19 cellular contexts compared by ENCODE assay signal in genomic region chr18:76371804-76372203, GRCh38.
DNase-seq lines count a peak whose midpoint lies in the region; ATAC-seq, FAIRE-seq and TF ChIP-seq lines count a peak whose summit lies in the region.
"Had no signal": no experiment of that assay in that cellular context is flagged by ENCODE, and none has a peak within 500 bp of the region (broad histone marks: within the 10 kb centered on the region; RNA-seq: fewer than 3 reads in every experiment).

No MANE protein-coding gene starts in this region.

- intact Hi-C loops in spleen (cut with DNase I; ENCODE audit: low total_unique reads) (no loop called here), testis (cut with DNase I; ENCODE audit: low total_unique reads) (no loop called here)

- H3K79me2 ChIP-seq in GM23338 (replicated peaks; ENCODE audit: insufficient read depth) (no peaks in the 10 kb centered on the region; the same call in 1 of the 2 replicates), neural cell (replicated peaks; ENCODE audit: insufficient read depth, low read length) (peaks cover 5% of the 10 kb centered on the region)

- H3K27me3 ChIP-seq in GM23338 (ENCODE audit: insufficient read depth) (no peaks in the 10 kb centered on the region), neural cell (ENCODE audit: insufficient read depth, low read depth, low read length) (no peaks in the 10 kb centered on the region), spleen (replicated peaks in 1 of 7) (no peaks in the 10 kb centered on the region), small intestine (ENCODE audit: control insufficient read depth in 2 of 2, insufficient read depth in 2 of 2, low read length in 2 of 2) (no peaks in the 10 kb centered on the region), testis (no peaks in the 10 kb centered on the region)
- H3K27me3 ChIP-seq: BLaER1 treated with 17β-estradiol and CSF1 and Interleukin-3, amounts not matched to agents 10 nM and 100 nM had no signal

- TF ChIP-seq CTCF in GM23338 (conservative IDR thresholded peaks at IDR 0.05; ENCODE audit: low read depth in 2 of 2) (no peak), chondrocyte (IDR thresholded peaks at IDR 0.05) (no peak), neural cell (IDR thresholded peaks at IDR 0.05; ENCODE audit: poor library complexity, severe bottlenecking) (no peak), spleen (IDR thresholded peaks at IDR 0.05 in 8 of 11, conservative IDR thresholded peaks at IDR 0.05 in 3 of 11) (no peak), testis (IDR thresholded peaks at IDR 0.05) (no peak)

- TF ChIP-seq RAD21 in neural cell (conservative IDR thresholded peaks at IDR 0.05): no peak

- no peak overlapping the region for H3K4me3 Mint-ChIP-seq in GM23338
- H3K4me3 Mint-ChIP-seq in chondrocyte (ENCODE audit: unreplicated experiment): no peak overlapping the region
- H3K4me3 Mint-ChIP-seq in activated CD8-positive, alpha-beta T cell treated with anti-CD3 and anti-CD28 coated beads, Interleukin-2, amount 10 ng/mL, durations not matched to agents 7 days and 5 days: no peak overlapping the region
- H3K4me3 Mint-ChIP-seq: B cell; CD8-positive, alpha-beta T cell had no signal

- H3K4me1 ChIP-seq in GM23338 (ENCODE audit: insufficient read depth) (peaks cover 19% of the 10 kb centered on the region), spleen (peaks cover 0 to 36% (median 21%) of the 10 kb centered on the region in 6 donors), small intestine (ENCODE audit: control insufficient read depth in 2 of 2, insufficient read depth in 1 of 2, low read depth in 1 of 2, low read length in 1 of 2) (no peaks in the 10 kb centered on the region), testis (no peaks in the 10 kb centered on the region)

- peaks cover 12% of the 10 kb centered on the region; the same call in 1 of the 3 replicates for H3K36me3 Mint-ChIP-seq in GM23338 (ENCODE audit: low read depth)
- peaks cover 11% of the 10 kb centered on the region for H3K36me3 Mint-ChIP-seq in chondrocyte (ENCODE audit: low read depth)
- peaks cover 4% of the 10 kb centered on the region for H3K36me3 Mint-ChIP-seq in activated CD8-positive, alpha-beta T cell treated with anti-CD3 and anti-CD28 coated beads, Interleukin-2, amount 10 ng/mL, durations not matched to agents 7 days and 5 days (ENCODE audit: low read depth)

- H3K9ac ChIP-seq in neural cell (ENCODE audit: low read length): no peak overlapping the region
- H3K9ac ChIP-seq: BLaER1 treated with 17β-estradiol and CSF1 and Interleukin-3, amounts not matched to agents 10 nM and 100 nM had no signal

- no peak overlapping the region for H3K4me3 ChIP-seq in GM23338
- H3K4me3 ChIP-seq in neural cell (ENCODE audit: low read length): peak overlapping the region; percentile 36
- no peak overlapping the region for H3K4me3 ChIP-seq in spleen
- H3K4me3 ChIP-seq in small intestine (ENCODE audit: low read depth in 1 of 2, low read length in 2 of 2): no peak overlapping the region
- no peak overlapping the region for H3K4me3 ChIP-seq in testis
- H3K4me3 ChIP-seq: BLaER1 treated with 17β-estradiol and CSF1 and Interleukin-3, amounts not matched to agents 10 nM and 100 nM had no signal

- FAIRE-seq in small intestine (lab: Jason Lieb, UNC): no peak
- FAIRE-seq: G401.6, GM12891, GM19239 had no signal

- no peaks in the 10 kb centered on the region for H3F3A ChIP-seq in GM23338 (replicated peaks; ENCODE audit: low read depth)
- no peaks in the 10 kb centered on the region for H3F3A ChIP-seq in neural cell (ENCODE audit: insufficient read depth, low read length, poor library complexity, severe bottlenecking)

- H2AFZ ChIP-seq in GM23338: no peak overlapping the region
- H2AFZ ChIP-seq in neural cell (ENCODE audit: low read depth, low read length): no peak overlapping the region

- peak overlapping the region; percentile 54; the same call in 1 of the 2 replicates for H3K4me2 ChIP-seq in GM23338
- no peak overlapping the region for H3K4me2 ChIP-seq in neural cell (ENCODE audit: low read length)
- H3K4me2 ChIP-seq: BLaER1 treated with 17β-estradiol and CSF1 and Interleukin-3, amounts not matched to agents 10 nM and 100 nM had no signal

- DNase-seq in GM23338 (ENCODE audit: low spot score) (no peak), chondrocyte (ENCODE audit: low spot score) (peak; percentile 79), spleen (peak; percentile 69), small intestine (no peak), testis (no peak)
- DNase-seq in activated CD8-positive, alpha-beta T cell treated with anti-CD3 and anti-CD28 coated beads, Interleukin-2, amount 10 ng/mL, durations not matched to agents 7 days and 5 days: no peak
- DNase-seq: CD8-positive, alpha-beta T cell; COR-L47; DMS 273 treated with DMSO at 0.1 percent for 48 hours; DMS53; HCEC 1CT; IMR-90 had no signal

- POLR2A ChIA-PET in activated CD8-positive, alpha-beta T cell treated with anti-CD3 and anti-CD28 coated beads, Interleukin-2, amount 10 ng/mL, durations not matched to agents 7 days and 5 days (lab: Charles Lee): no interaction called here

- WGBS in spleen, 5 donors: 91 to 98% (median 94%) methylated on average over 12 to 18 of the region's 18 CpGs
- WGBS in small intestine, 3 donors: 94 to 96% (median 95%) methylated on average over 17 to 18 of the region's 18 CpGs
- 89 to 100% methylated on average over 4 to 18 of the region's 18 CpGs for WGBS in testis, 2 donors

- CTCF ChIA-PET in activated CD8-positive, alpha-beta T cell treated with anti-CD3 and anti-CD28 coated beads, Interleukin-2, amount 10 ng/mL, durations not matched to agents 7 days and 5 days (lab: Charles Lee): interaction anchor here (1.0 to 1.4 kb wide), 2 partner anchors 11 to 27 kb away, joined by 3 to 4 read pairs; no protein-coding TSS in a partner anchor

- TF ChIP-seq EP300 in neural cell (conservative IDR thresholded peaks at IDR 0.05; ENCODE audit: poor library complexity, severe bottlenecking): no peak

- peak; percentile 59 for ATAC-seq in GM23338
- ATAC-seq in activated CD8-positive, alpha-beta T cell treated with anti-CD3 and anti-CD28 coated beads, Interleukin-2, amount 10 ng/mL, durations not matched to agents 7 days and 5 days: no peak
- ATAC-seq: CD8-positive, alpha-beta T cell had no signal

- no peaks in the 10 kb centered on the region for H3K9me2 ChIP-seq in GM23338 (ENCODE audit: insufficient read depth)
- no peaks in the 10 kb centered on the region for H3K9me2 ChIP-seq in neural cell (ENCODE audit: insufficient read depth, low read length)

- H3K27ac ChIP-seq in GM23338 (ENCODE audit: low read depth) (0 out of 2 replicates have a peak overlapping the region, but pooled peaks have one; percentile 14), neural cell (ENCODE audit: low read length) (peak overlapping the region; percentile 18), spleen (no peak overlapping the region), small intestine (ENCODE audit: low read depth in 1 of 2, low read length in 1 of 2) (no peak overlapping the region), testis (no peak overlapping the region)
- H3K27ac ChIP-seq: BLaER1 treated with 17β-estradiol and CSF1 and Interleukin-3, amounts not matched to agents 10 nM and 100 nM; HL-60 had no signal

- H3K9me3 ChIP-seq in neural cell (ENCODE audit: low read length): no peaks in the 10 kb centered on the region
- no peaks in the 10 kb centered on the region for H3K9me3 ChIP-seq in spleen
- no peaks in the 10 kb centered on the region for H3K9me3 ChIP-seq in small intestine (ENCODE audit: control insufficient read depth, low read depth)
- no peaks in the 10 kb centered on the region for H3K9me3 ChIP-seq in testis
- H3K9me3 ChIP-seq: BLaER1 treated with 17β-estradiol and CSF1 and Interleukin-3, amounts not matched to agents 10 nM and 100 nM had no signal

- TF ChIP-seq POLR2A in spleen (IDR thresholded peaks at IDR 0.05): no peak
- TF ChIP-seq POLR2A in testis (IDR thresholded peaks at IDR 0.05): no peak

- H3K27ac Mint-ChIP-seq in GM23338 (no peak overlapping the region), chondrocyte (ENCODE audit: unreplicated experiment) (no peak overlapping the region)
- H3K27ac Mint-ChIP-seq in activated CD8-positive, alpha-beta T cell treated with anti-CD3 and anti-CD28 coated beads, Interleukin-2, amount 10 ng/mL, durations not matched to agents 7 days and 5 days: no peak overlapping the region
- H3K27ac Mint-ChIP-seq: B cell; CD8-positive, alpha-beta T cell had no signal

- H3K36me3 ChIP-seq in GM23338 (ENCODE audit: insufficient read depth): no peaks in the 10 kb centered on the region
- no peaks in the 10 kb centered on the region for H3K36me3 ChIP-seq in neural cell (ENCODE audit: insufficient read depth, low read length)
- peaks cover 0 to 49% (median 15%) of the 10 kb centered on the region in 6 donors for H3K36me3 ChIP-seq in spleen
- H3K36me3 ChIP-seq in small intestine (ENCODE audit: control insufficient read depth in 2 of 2, insufficient read depth in 2 of 2, low read length in 2 of 2): peaks cover 0 to 3% of the 10 kb centered on the region in 2 donors
- H3K36me3 ChIP-seq in testis (ENCODE audit: low read depth, missing control alignments): no peaks in the 10 kb centered on the region

- peaks cover 3% of the 10 kb centered on the region for H3K27me3 Mint-ChIP-seq in GM23338 (ENCODE audit: insufficient read depth, low read depth, poor library complexity)
- no peaks in the 10 kb centered on the region for H3K27me3 Mint-ChIP-seq in chondrocyte (ENCODE audit: low read depth)
- H3K27me3 Mint-ChIP-seq in activated CD8-positive, alpha-beta T cell treated with anti-CD3 and anti-CD28 coated beads, Interleukin-2, amount 10 ng/mL, durations not matched to agents 7 days and 5 days (ENCODE audit: low read depth): no peaks in the 10 kb centered on the region
- H3K27me3 Mint-ChIP-seq: B cell had no signal

- peaks cover 36% of the 10 kb centered on the region for H3K4me1 Mint-ChIP-seq in GM23338
- H3K4me1 Mint-ChIP-seq in chondrocyte (ENCODE audit: low read depth): peaks cover 7% of the 10 kb centered on the region
- H3K4me1 Mint-ChIP-seq in activated CD8-positive, alpha-beta T cell treated with anti-CD3 and anti-CD28 coated beads, Interleukin-2, amount 10 ng/mL, durations not matched to agents 7 days and 5 days (ENCODE audit: low read depth): peaks cover 46% of the 10 kb centered on the region

- H4K20me1 ChIP-seq in GM23338 (replicated peaks; ENCODE audit: insufficient read depth) (no peaks in the 10 kb centered on the region), neural cell (ENCODE audit: insufficient read depth) (no peaks in the 10 kb centered on the region)

- H3K9me3 Mint-ChIP-seq in GM23338 (no peaks in the 10 kb centered on the region), chondrocyte (ENCODE audit: low read depth) (no peaks in the 10 kb centered on the region)
- no peaks in the 10 kb centered on the region for H3K9me3 Mint-ChIP-seq in activated CD8-positive, alpha-beta T cell treated with anti-CD3 and anti-CD28 coated beads, Interleukin-2, amount 10 ng/mL, durations not matched to agents 7 days and 5 days (ENCODE audit: insufficient read depth)
- H3K9me3 Mint-ChIP-seq: CD8-positive, alpha-beta T cell had no signal

TF ChIP-seq in neural cell, 6 proteins besides CTCF, POLR2A, EP300 and RAD21 (continues in another document):
- TF ChIP-seq TAF1 (IDR thresholded peaks at IDR 0.05; ENCODE audit: low read depth) (no peak), MXI1 (conservative IDR thresholded peaks at IDR 0.05; ENCODE audit: poor library complexity, severe bottlenecking) (no peak)

Comparison
In these comparisons a context has a peak if more than half of its experiments do, and no peak if none do; other contexts are left out.
1. DNase-seq: peak in chondrocyte (single experiment) and spleen (single experiment); none in GM23338 (single experiment), small intestine (single experiment), testis (single experiment) and activated CD8-positive, alpha-beta T cell treated with anti-CD3 and anti-CD28 coated beads, Interleukin-2, amount 10 ng/mL, durations not matched to agents 7 days and 5 days (single experiment).
2. H3K27ac ChIP-seq: peak in GM23338 (single experiment) and neural cell (single experiment); none in spleen (0 of 8), small intestine (0 of 2) and testis (0 of 2).